12 cellular contexts compared by ENCODE assay signal in genomic region chr11:13883042-13883441, GRCh38.
DNase-seq lines count a peak whose midpoint lies in the region; ATAC-seq, FAIRE-seq and TF ChIP-seq lines count a peak whose summit lies in the region.
"Had no signal": no experiment of that assay in that cellular context is flagged by ENCODE, and none has a peak within 500 bp of the region (broad histone marks: within the 10 kb centered on the region; RNA-seq: fewer than 3 reads in every experiment).

No MANE protein-coding gene starts in this region.

- intact Hi-C loops in esophagus muscularis mucosa (cut with DNase I), result no loop called here

- TF ChIP-seq EP300 in esophagus muscularis mucosa (IDR thresholded peaks at IDR 0.05), result no peak

- H3K4me3 ChIP-seq in esophagus muscularis mucosa, result no peak overlapping the region

- H3K36me3 ChIP-seq in esophagus muscularis mucosa, result no peaks in the 10 kb centered on the region

- TF ChIP-seq POLR2A in esophagus muscularis mucosa (IDR thresholded peaks at IDR 0.05; ENCODE audit: low read depth), result no peak

- no peak overlapping the region for H3K27ac ChIP-seq in esophagus muscularis mucosa (replicated peaks in 1 of 4)
- H3K27ac ChIP-seq in caudate nucleus (ENCODE audit: low read depth, low read length), result no peak overlapping the region

- no peaks in the 10 kb centered on the region for H3K27me3 ChIP-seq in esophagus muscularis mucosa

- ATAC-seq in GM18499 (IDR thresholded peaks at IDR 0.05; ENCODE audit: insufficient read depth, unreplicated experiment), result peak; percentile 67
- ATAC-seq in GM21360 (IDR thresholded peaks at IDR 0.05; ENCODE audit: unreplicated experiment), result peak; percentile 86
- peak; percentile 82 for ATAC-seq in HG03469 (IDR thresholded peaks at IDR 0.05; ENCODE audit: unreplicated experiment)

- 88% methylated on average over 4 of the region's 4 CpGs for WGBS in esophagus muscularis mucosa

- TF ChIP-seq CTCF in esophagus muscularis mucosa (IDR thresholded peaks at IDR 0.05), result no peak

- DNase-seq in esophagus muscularis mucosa (ENCODE audit: extremely low spot score) (peak; percentile 62), RKO (ENCODE audit: low spot score) (no peak), caudate nucleus (lab: John Stamatoyannopoulos, UW) (no peak), frontal cortex (ENCODE audit: low spot score in 2 of 2) (no peak), iPS-NIHi7 (ENCODE audit: extremely low spot score) (no peak)
- DNase-seq: activated CD4-positive, alpha-beta T cell treated with anti-CD3 and anti-CD28 coated beads, Interleukin-2, amount 10 ng/mL, durations not matched to agents 7 days and 5 days; aorta; endodermal cell; NCI-H1105 treated with DMSO at 0.1 percent for 48 hours had no signal

- no peaks in the 10 kb centered on the region for H3K4me1 ChIP-seq in esophagus muscularis mucosa

- FAIRE-seq in frontal cortex (lab: Jason Lieb, UNC), result no peak

- no peaks in the 10 kb centered on the region for H3K9me3 ChIP-seq in esophagus muscularis mucosa
